ENCODE assay signal across 9 cellular contexts in genomic region chr6:154605207-154605877, GRCh38.
DNase-seq lines count a peak whose midpoint lies in the region; ATAC-seq and TF ChIP-seq lines count a peak whose summit lies in the region.
"Had no signal": no experiment of that assay in that cellular context is flagged by ENCODE, and none has a peak within 500 bp of the region (broad histone marks: within the 10 kb centered on the region; RNA-seq: fewer than 3 reads in every experiment).

No MANE protein-coding gene starts in this region.

- peak; percentile 44 for DNase-seq in activated naive CD4-positive, alpha-beta T cell treated with Interleukin-2 at 50 U/mL for 16 hours
- DNase-seq in activated naive CD4-positive, alpha-beta T cell (lab: John Stamatoyannopoulos, UW), result no peak
- DNase-seq in uterus (no peak), ACHN (no peak), colonic mucosa (no peak)
- DNase-seq: BE2C had no signal

- no peaks in the 10 kb centered on the region for H3K27me3 ChIP-seq in uterus
- no peaks in the 10 kb centered on the region for H3K27me3 ChIP-seq in colonic mucosa
- H3K27me3 ChIP-seq: BE2C had no signal

- H3K4me1 ChIP-seq in uterus (no peaks in the 10 kb centered on the region), colonic mucosa (no peaks in the 10 kb centered on the region)
- H3K4me1 ChIP-seq: BE2C had no signal

- no peaks in the 10 kb centered on the region for H3K27me3 Mint-ChIP-seq in T-helper 1 cell treated with Interleukin-12 subunit alpha and Interleukin-12 subunit beta and Interleukin-4 antibody, amounts not matched to agents 30 μg/mL and 1 μg/mL, for 36 hours (ENCODE audit: low read depth)
- H3K27me3 Mint-ChIP-seq in stimulated activated naive CD8-positive, alpha-beta T cell treated with anti-CD3 and anti-CD28 coated beads, Interleukin-15, Interleukin-2, amounts not matched to agents 100 ng/mL and 50 ng/mL, for 24 hours, result no peaks in the 10 kb centered on the region

- H3K9me3 Mint-ChIP-seq in T-helper 1 cell treated with Interleukin-12 subunit alpha and Interleukin-12 subunit beta and Interleukin-4 antibody, amounts not matched to agents 30 μg/mL and 1 μg/mL, for 36 hours, result no peaks in the 10 kb centered on the region
- no peaks in the 10 kb centered on the region for H3K9me3 Mint-ChIP-seq in stimulated activated naive CD8-positive, alpha-beta T cell treated with anti-CD3 and anti-CD28 coated beads, Interleukin-15, Interleukin-2, amounts not matched to agents 100 ng/mL and 50 ng/mL, for 24 hours

- H3K4me3 ChIP-seq in uterus (no peak overlapping the region), colonic mucosa (no peak overlapping the region)

- no peaks in the 10 kb centered on the region for H3K9me3 ChIP-seq in uterus
- H3K9me3 ChIP-seq in colonic mucosa, result no peaks in the 10 kb centered on the region
- H3K9me3 ChIP-seq: BE2C had no signal

- intact Hi-C loops in uterus (cut with DNase I; ENCODE audit: low total_unique reads), result no loop called here
- intact Hi-C loops in colonic mucosa (cut with DNase I), result no loop called here

- H3K36me3 ChIP-seq in uterus (no peaks in the 10 kb centered on the region), colonic mucosa (no peaks in the 10 kb centered on the region)
- H3K36me3 ChIP-seq: BE2C had no signal

- no peak overlapping the region for H3K9ac ChIP-seq in colonic mucosa (ENCODE audit: low read depth in 2 of 2, low read length in 2 of 2)

- H3K27ac Mint-ChIP-seq in T-helper 1 cell treated with Interleukin-12 subunit alpha and Interleukin-12 subunit beta and Interleukin-4 antibody, amounts not matched to agents 30 μg/mL and 1 μg/mL, for 36 hours, result peak overlapping the region; percentile 34
- peak overlapping the region; percentile 87 for H3K27ac Mint-ChIP-seq in stimulated activated naive CD8-positive, alpha-beta T cell treated with anti-CD3 and anti-CD28 coated beads, Interleukin-15, Interleukin-2, amounts not matched to agents 100 ng/mL and 50 ng/mL, for 24 hours

- no peak for TF ChIP-seq POLR2A in uterus (IDR thresholded peaks at IDR 0.05)

- no peaks in the 10 kb centered on the region for H3K36me3 Mint-ChIP-seq in T-helper 1 cell treated with Interleukin-12 subunit alpha and Interleukin-12 subunit beta and Interleukin-4 antibody, amounts not matched to agents 30 μg/mL and 1 μg/mL, for 36 hours (ENCODE audit: low read depth)
- no peaks in the 10 kb centered on the region for H3K36me3 Mint-ChIP-seq in stimulated activated naive CD8-positive, alpha-beta T cell treated with anti-CD3 and anti-CD28 coated beads, Interleukin-15, Interleukin-2, amounts not matched to agents 100 ng/mL and 50 ng/mL, for 24 hours (ENCODE audit: low read depth)

- in situ Hi-C loops in ACHN (cut with HindIII; ENCODE audit: low pct_ligation_motif_present, low pct_unique_long_range_greater_than_20kb, low sequenced_read_pairs), result no loop called here

- H3K4me1 Mint-ChIP-seq in T-helper 1 cell treated with Interleukin-12 subunit alpha and Interleukin-12 subunit beta and Interleukin-4 antibody, amounts not matched to agents 30 μg/mL and 1 μg/mL, for 36 hours (ENCODE audit: low read depth), result peaks cover 18% of the 10 kb centered on the region
- H3K4me1 Mint-ChIP-seq in stimulated activated naive CD8-positive, alpha-beta T cell treated with anti-CD3 and anti-CD28 coated beads, Interleukin-15, Interleukin-2, amounts not matched to agents 100 ng/mL and 50 ng/mL, for 24 hours (ENCODE audit: low read depth), result peaks cover 52% of the 10 kb centered on the region

- peak overlapping the region in 1 of 2 donors; percentile 26 for H3K27ac ChIP-seq in uterus
- H3K27ac ChIP-seq in colonic mucosa, result no peak overlapping the region

- TF ChIP-seq CTCF in uterus (IDR thresholded peaks at IDR 0.05), result no peak
- no peak for TF ChIP-seq CTCF in colonic mucosa (IDR thresholded peaks at IDR 0.05)

- H3K4me3 Mint-ChIP-seq in T-helper 1 cell treated with Interleukin-12 subunit alpha and Interleukin-12 subunit beta and Interleukin-4 antibody, amounts not matched to agents 30 μg/mL and 1 μg/mL, for 36 hours, result no peak overlapping the region
- peak overlapping the region; percentile 52 for H3K4me3 Mint-ChIP-seq in stimulated activated naive CD8-positive, alpha-beta T cell treated with anti-CD3 and anti-CD28 coated beads, Interleukin-15, Interleukin-2, amounts not matched to agents 100 ng/mL and 50 ng/mL, for 24 hours

- peak; percentile 58 for ATAC-seq in HG02852 (IDR thresholded peaks at IDR 0.05; ENCODE audit: unreplicated experiment)
